ENCODE assay signal across 9 cellular contexts in genomic region chr5:143406408-143406807, GRCh38. TPM values are rescaled to one million over a fixed set of nuclear protein-coding genes. Genes with fewer than 3 reads are reported as not detected.
A peak's percentile ranks its signal among the peaks of the same experiment; 100 is the strongest.
DNase-seq lines count a peak whose midpoint lies in the region; ATAC-seq and TF ChIP-seq lines count a peak whose summit lies in the region.
"Had no signal": no experiment of that assay in that cellular context is flagged by ENCODE, and none has a peak within 500 bp of the region (broad histone marks: within the 10 kb centered on the region; RNA-seq: fewer than 3 reads in every experiment).

No MANE protein-coding gene starts in this region.

- H3K79me1 ChIP-seq in trophoblast cell (ENCODE audit: low read length), result peaks cover 10% of the 10 kb centered on the region

- H3K23ac ChIP-seq in trophoblast cell (ENCODE audit: low read length), result no peak overlapping the region

- H3K27ac Mint-ChIP-seq in Calu3 (ENCODE audit: unreplicated experiment), result peak overlapping the region; percentile 95
- H3K27ac Mint-ChIP-seq in HFFc6, result peak overlapping the region; percentile 99
- H3K27ac Mint-ChIP-seq in activated T-helper 1 cell treated with anti-CD3 and anti-CD28 coated beads, Interleukin-12 subunit alpha, Interleukin-12 subunit beta, Interleukin-2, Interleukin-4 antibody, amounts not matched to agents 30 ng/mL and 10 ng/mL and 1 ng/mL, durations not matched to agents 14 hours and 24 hours and 36 hours, result peak overlapping the region; percentile 88
- H3K27ac Mint-ChIP-seq in natural killer cell, result peak overlapping the region; percentile 97 to 99

- no TSS peak for BruUV-seq in Calu3 (replicated peaks; lab: Mats Ljungman, UMichigan)

- no peaks in the 10 kb centered on the region for H3K27me3 Mint-ChIP-seq in Calu3 (ENCODE audit: unreplicated experiment)
- peaks cover 2% of the 10 kb centered on the region for H3K27me3 Mint-ChIP-seq in HFFc6 (ENCODE audit: insufficient read depth)
- H3K27me3 Mint-ChIP-seq in activated T-helper 1 cell treated with anti-CD3 and anti-CD28 coated beads, Interleukin-12 subunit alpha, Interleukin-12 subunit beta, Interleukin-2, Interleukin-4 antibody, amounts not matched to agents 30 ng/mL and 10 ng/mL and 1 ng/mL, durations not matched to agents 14 hours and 24 hours and 36 hours (ENCODE audit: insufficient read depth), result no peaks in the 10 kb centered on the region
- peaks cover 3 to 11% of the 10 kb centered on the region in 2 donors for H3K27me3 Mint-ChIP-seq in natural killer cell (ENCODE audit: low read depth in 2 of 2)

- no peak for DNase-seq in Calu3
- no peak for DNase-seq in HFFc6
- no peak for DNase-seq in activated T-helper 1 cell treated with anti-CD3 and anti-CD28 coated beads, Interleukin-12 subunit alpha, Interleukin-12 subunit beta, Interleukin-2, Interleukin-4 antibody, amounts not matched to agents 30 ng/mL and 10 ng/mL and 1 ng/mL, durations not matched to agents 14 hours and 24 hours and 36 hours (ENCODE audit: low spot score)
- no peak for DNase-seq in natural killer cell
- no peak for DNase-seq in trophoblast cell
- no peak for DNase-seq in NCI-H2171 treated with DMSO at 0.1 percent for 48 hours (lab: John Stamatoyannopoulos, UW)
- no peak for DNase-seq in NCI-H187 treated with DMSO at 0.1 percent for 48 hours (lab: John Stamatoyannopoulos, UW)
- DNase-seq: SIG-M5, sigmoid colon had no signal

- no CpG with 5 or more reads among the region's 1 CpG for WGBS in trophoblast cell (ENCODE audit: extremely low coverage, insufficient coverage, insufficient read length)

- H3K9me3 Mint-ChIP-seq in Calu3 (ENCODE audit: low read depth, unreplicated experiment) (peaks cover 2% of the 10 kb centered on the region), HFFc6 (no peaks in the 10 kb centered on the region), natural killer cell (no peaks in the 10 kb centered on the region)
- no peaks in the 10 kb centered on the region for H3K9me3 Mint-ChIP-seq in activated T-helper 1 cell treated with anti-CD3 and anti-CD28 coated beads, Interleukin-12 subunit alpha, Interleukin-12 subunit beta, Interleukin-2, Interleukin-4 antibody, amounts not matched to agents 30 ng/mL and 10 ng/mL and 1 ng/mL, durations not matched to agents 14 hours and 24 hours and 36 hours

- H2BK5ac ChIP-seq in trophoblast cell (ENCODE audit: low read depth, low read length, poor library complexity), result no peak overlapping the region

- H3K4me1 ChIP-seq in trophoblast cell (ENCODE audit: control insufficient read depth in 1 of 2, insufficient read depth in 2 of 2, low read length in 2 of 2), result peaks cover 0 to 5% of the 10 kb centered on the region in 2 experiments

- no peak overlapping the region for H4K8ac ChIP-seq in trophoblast cell (ENCODE audit: low read depth, low read length)

- no peak overlapping the region for H4K91ac ChIP-seq in trophoblast cell (ENCODE audit: low read depth, low read length)

- no peak for TF ChIP-seq CTCF in Calu3 (IDR thresholded peaks at IDR 0.05; ENCODE audit: unreplicated experiment)
- TF ChIP-seq CTCF in HFFc6 (IDR thresholded peaks at IDR 0.05), result no peak
- no peak for TF ChIP-seq CTCF in natural killer cell (IDR thresholded peaks at IDR 0.05)

- no peak overlapping the region for H3K18ac ChIP-seq in trophoblast cell (ENCODE audit: low read length)

- CTCF ChIA-PET in Calu3 (lab: Charles Lee), result no interaction called here

- H2AFZ ChIP-seq in trophoblast cell (ENCODE audit: insufficient read depth, low read length, poor library complexity), result no peak overlapping the region

- no peak overlapping the region for H2AK5ac ChIP-seq in trophoblast cell (ENCODE audit: low read length)

- H2BK120ac ChIP-seq in trophoblast cell (ENCODE audit: insufficient read depth, low read length, poor library complexity), result no peak overlapping the region

- H3K36me3 Mint-ChIP-seq in Calu3 (ENCODE audit: insufficient read depth, unreplicated experiment), result peaks cover 51% of the 10 kb centered on the region
- peaks cover 10% of the 10 kb centered on the region for H3K36me3 Mint-ChIP-seq in HFFc6 (ENCODE audit: low read depth)
- H3K36me3 Mint-ChIP-seq in activated T-helper 1 cell treated with anti-CD3 and anti-CD28 coated beads, Interleukin-12 subunit alpha, Interleukin-12 subunit beta, Interleukin-2, Interleukin-4 antibody, amounts not matched to agents 30 ng/mL and 10 ng/mL and 1 ng/mL, durations not matched to agents 14 hours and 24 hours and 36 hours (ENCODE audit: low read depth), result peaks cover 7% of the 10 kb centered on the region
- H3K36me3 Mint-ChIP-seq in natural killer cell, result no peaks in the 10 kb centered on the region

- no peak overlapping the region for H3K27ac ChIP-seq in trophoblast cell (ENCODE audit: low read depth, low read length)

- H3K4me3 Mint-ChIP-seq in Calu3 (ENCODE audit: low read depth, unreplicated experiment) (peak overlapping the region; percentile 97), HFFc6 (peak overlapping the region; percentile 43; the same call in 1 of the 2 replicates), natural killer cell (peak overlapping the region; percentile 81)
- peak overlapping the region; percentile 75 for H3K4me3 Mint-ChIP-seq in activated T-helper 1 cell treated with anti-CD3 and anti-CD28 coated beads, Interleukin-12 subunit alpha, Interleukin-12 subunit beta, Interleukin-2, Interleukin-4 antibody, amounts not matched to agents 30 ng/mL and 10 ng/mL and 1 ng/mL, durations not matched to agents 14 hours and 24 hours and 36 hours

- intact Hi-C loops in Calu3 (cut with micrococcal nuclease; ENCODE audit: unreplicated experiment), result no loop called here
- intact Hi-C loops in activated T-helper 1 cell treated with anti-CD3 and anti-CD28 coated beads, Interleukin-12 subunit alpha, Interleukin-12 subunit beta, Interleukin-2, Interleukin-4 antibody, amounts not matched to agents 30 ng/mL and 10 ng/mL and 1 ng/mL, durations not matched to agents 14 hours and 24 hours and 36 hours (cut with micrococcal nuclease), result no loop called here
- intact Hi-C loops in natural killer cell (cut with micrococcal nuclease), result loop anchor here (10.0 kb wide), 2 partner anchors 418 to 778 kb away; no protein-coding TSS in a partner anchor

- peaks cover 18% of the 10 kb centered on the region for H3K27me3 ChIP-seq in trophoblast cell (ENCODE audit: insufficient read depth, low read length)
- H3K27me3 ChIP-seq: sigmoid colon had no signal

- H3K9me3 ChIP-seq in trophoblast cell (ENCODE audit: insufficient read depth, low read depth, low read length), result no peaks in the 10 kb centered on the region
- H3K9me3 ChIP-seq: sigmoid colon had no signal

- H3K9ac ChIP-seq in trophoblast cell (ENCODE audit: low read length), result no peak overlapping the region

- no peak overlapping the region for H3K4me3 ChIP-seq in trophoblast cell (ENCODE audit: low read depth, low read length)

- no peak overlapping the region for H2BK12ac ChIP-seq in trophoblast cell (ENCODE audit: low read length)

- H3K4me2 ChIP-seq in trophoblast cell (ENCODE audit: low read length), result no peak overlapping the region

- H3K36me3 ChIP-seq in trophoblast cell (ENCODE audit: control insufficient read depth in 1 of 2, insufficient read depth in 2 of 2, low read length in 2 of 2), result no peaks in the 10 kb centered on the region
- H3K36me3 ChIP-seq: sigmoid colon had no signal

- H3K4me1 Mint-ChIP-seq in Calu3 (ENCODE audit: low read depth, unreplicated experiment), result peaks cover 15% of the 10 kb centered on the region
- H3K4me1 Mint-ChIP-seq in HFFc6 (ENCODE audit: low read depth), result peaks cover 37% of the 10 kb centered on the region
- H3K4me1 Mint-ChIP-seq in activated T-helper 1 cell treated with anti-CD3 and anti-CD28 coated beads, Interleukin-12 subunit alpha, Interleukin-12 subunit beta, Interleukin-2, Interleukin-4 antibody, amounts not matched to agents 30 ng/mL and 10 ng/mL and 1 ng/mL, durations not matched to agents 14 hours and 24 hours and 36 hours (ENCODE audit: low read depth), result peaks cover 22% of the 10 kb centered on the region
- peaks cover 24 to 31% of the 10 kb centered on the region in 2 donors for H3K4me1 Mint-ChIP-seq in natural killer cell

- H3K79me2 ChIP-seq in trophoblast cell (ENCODE audit: control insufficient read depth, insufficient read depth, low read length, poor library complexity), result peaks cover 1% of the 10 kb centered on the region

- H3K14ac ChIP-seq in trophoblast cell (ENCODE audit: low read length), result no peak overlapping the region

- ATAC-seq in natural killer cell, result no peak

- no peak overlapping the region for H4K12ac ChIP-seq in trophoblast cell (ENCODE audit: low read depth, low read length)

- H3K4ac ChIP-seq in trophoblast cell (ENCODE audit: low read depth, low read length), result no peak overlapping the region

RNA-seq across cellular contexts. Expression of gene NR3C1, which starts 2.9 kb away (rescaled TPM):
- total RNA-seq in Calu3 (2022), result 63.1 and 72.4 TPM in 2 replicates
- total RNA-seq in HFFc6 (2021; fragmentation: NEBNext Ultra II Directional; extraction: Animal tissue kit (Norgen Biotek cat#: 25700)), result 10 to 100 TPM; 61.6 to 86.9 (median 71.5) TPM
- total RNA-seq in activated T-helper 1 cell treated with anti-CD3 and anti-CD28 coated beads, Interleukin-12 subunit alpha, Interleukin-12 subunit beta, Interleukin-2, Interleukin-4 antibody, amounts not matched to agents 30 ng/mL and 10 ng/mL and 1 ng/mL, durations not matched to agents 14 hours and 24 hours and 36 hours, result 62.7 TPM in 2 replicates
- total RNA-seq in natural killer cell, result 100 to 1,000 TPM; 147 to 168 (median 165) TPM
- 1.3 and 1.4 TPM in 2 replicates for polyA plus RNA-seq in trophoblast cell (2013)

Comparison
In these comparisons a context has a peak if more than half of its experiments do, and no peak if none do; other contexts are left out.
1. H3K4me3 Mint-ChIP-seq: peak in every context shown above with its lines; median percentile 97 in Calu3; 81 in natural killer cell; 75 in activated T-helper 1 cell treated with anti-CD3 and anti-CD28 coated beads, Interleukin-12 subunit alpha, Interleukin-12 subunit beta, Interleukin-2, Interleukin-4 antibody, amounts not matched to agents 30 ng/mL and 10 ng/mL and 1 ng/mL, durations not matched to agents 14 hours and 24 hours and 36 hours; 43 in HFFc6.